Comparison of ENCODE assay signal across 22 cellular contexts in the genomic region with DNA sequence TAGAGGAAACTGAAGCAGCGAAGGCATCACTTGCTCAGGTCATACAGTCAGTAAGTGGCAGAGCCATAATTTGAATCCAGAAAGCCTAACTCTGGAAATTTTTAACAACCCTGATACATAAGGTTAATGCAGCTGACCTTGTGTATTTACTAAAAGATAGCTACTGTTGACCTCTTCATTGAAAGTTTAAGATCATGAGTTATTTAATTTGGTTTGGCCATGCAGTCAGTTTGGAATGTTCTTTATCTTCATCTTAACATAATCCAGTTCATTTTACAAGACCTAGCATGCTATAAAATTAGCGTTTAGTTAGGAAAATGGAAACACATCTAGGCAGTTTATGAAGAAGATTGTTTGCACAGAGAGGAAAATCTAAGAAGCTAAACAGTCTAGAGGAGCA.
A peak's percentile ranks its signal among the peaks of the same experiment; 100 is the strongest.
DNase-seq lines count a peak whose midpoint lies in the region; ATAC-seq, FAIRE-seq and TF ChIP-seq lines count a peak whose summit lies in the region.
"Had no signal": no experiment of that assay in that cellular context is flagged by ENCODE, and none has a peak within 500 bp of the region (broad histone marks: within the 10 kb centered on the region; RNA-seq: fewer than 3 reads in every experiment).

No MANE protein-coding gene starts in this region.

- H3K14ac ChIP-seq in mesenchymal stem cell (ENCODE audit: low read length in 2 of 2), result no peak overlapping the region

- in situ Hi-C loops in HepG2 (cut with HindIII; ENCODE audit: extremely low pct_ligation_motif_present, low pct_unique_long_range_greater_than_20kb), result no loop called here

- no peak overlapping the region for H2AK5ac ChIP-seq in mesenchymal stem cell (ENCODE audit: low read length, severe bottlenecking)

- H3K27me3 Mint-ChIP-seq in natural killer cell treated with Interleukin-12 subunit alpha and Interleukin-12 subunit beta and Interleukin-15 and Interleukin-18, amount 100 ng/mL, for 72 hours, result no peaks in the 10 kb centered on the region
- H3K27me3 Mint-ChIP-seq in CD4-positive, alpha-beta memory T cell, result no peaks in the 10 kb centered on the region
- H3K27me3 Mint-ChIP-seq: CD4-positive, alpha-beta T cell; IgD-negative memory B cell had no signal

- ATAC-seq in HepG2, result no peak
- no peak for ATAC-seq in natural killer cell treated with Interleukin-12 subunit alpha and Interleukin-12 subunit beta and Interleukin-15 and Interleukin-18, amount 100 ng/mL, for 72 hours

- peaks cover 19% of the 10 kb centered on the region for H3K79me1 ChIP-seq in mesenchymal stem cell (replicated peaks; ENCODE audit: low read length, poor library complexity, severe bottlenecking)

- no peaks in the 10 kb centered on the region for H3K36me3 Mint-ChIP-seq in natural killer cell treated with Interleukin-12 subunit alpha and Interleukin-12 subunit beta and Interleukin-15 and Interleukin-18, amount 100 ng/mL, for 72 hours
- H3K36me3 Mint-ChIP-seq in CD4-positive, alpha-beta memory T cell, result no peaks in the 10 kb centered on the region
- H3K36me3 Mint-ChIP-seq: IgD-negative memory B cell had no signal

- H3K4me2 ChIP-seq in HepG2 (ENCODE audit: low read depth, low read length) (no peak overlapping the region), mesenchymal stem cell (ENCODE audit: low read length, poor library complexity, severe bottlenecking) (no peak overlapping the region)
- H3K4me2 ChIP-seq: BLaER1 had no signal

- TF ChIP-seq CTCF in liver (IDR thresholded peaks at IDR 0.05; ENCODE audit: low read depth, low read length, missing input control), result no peak
- no peak for TF ChIP-seq CTCF in HepG2 (CRISPR knock-in tag; IDR thresholded peaks at IDR 0.05)
- no peak for TF ChIP-seq CTCF in VCaP (conservative IDR thresholded peaks at IDR 0.05)

- H3K9me3 Mint-ChIP-seq in natural killer cell treated with Interleukin-12 subunit alpha and Interleukin-12 subunit beta and Interleukin-15 and Interleukin-18, amount 100 ng/mL, for 72 hours, result peaks cover 10% of the 10 kb centered on the region
- peaks cover 0 to 4% (median 0%) of the 10 kb centered on the region in 8 donors for H3K9me3 Mint-ChIP-seq in CD4-positive, alpha-beta memory T cell
- H3K9me3 Mint-ChIP-seq: CD4-positive, alpha-beta T cell had no signal

- no peak overlapping the region for H3K27ac ChIP-seq in liver (ENCODE audit: low read depth in 1 of 2, low read length in 2 of 2)
- no peak overlapping the region for H3K27ac ChIP-seq in HepG2 (ENCODE audit: extremely low read length, insufficient read depth, low read length)
- peak overlapping the region; percentile 74 for H3K27ac ChIP-seq in VCaP
- no peak overlapping the region for H3K27ac ChIP-seq in mesenchymal stem cell (ENCODE audit: low read length, poor library complexity, severe bottlenecking)
- no peak overlapping the region for H3K27ac ChIP-seq in CD4-positive, alpha-beta memory T cell (ENCODE audit: low read depth, low read length)
- H3K27ac ChIP-seq: BLaER1, SJCRH30 had no signal

- TF ChIP-seq RAD21 in liver (IDR thresholded peaks at IDR 0.05), result peak in 1 of 2 donors; percentile 20
- TF ChIP-seq RAD21 in HepG2 (CRISPR knock-in tag; IDR thresholded peaks at IDR 0.05), result no peak

- no peaks in the 10 kb centered on the region for H4K20me1 ChIP-seq in HepG2 (ENCODE audit: insufficient read depth, low read length)
- H4K20me1 ChIP-seq: BLaER1 had no signal

- no peak overlapping the region for H4K91ac ChIP-seq in mesenchymal stem cell (ENCODE audit: low read length)

- no peak overlapping the region for H2BK5ac ChIP-seq in mesenchymal stem cell (ENCODE audit: low read depth, low read length, poor library complexity, severe bottlenecking)

- H3K79me2 ChIP-seq in HepG2 (ENCODE audit: insufficient read depth, low read length), result no peaks in the 10 kb centered on the region

- intact Hi-C loops in HepG2 (cut with micrococcal nuclease; ENCODE audit: unreplicated experiment), result no loop called here
- intact Hi-C loops in CD4-positive, alpha-beta memory T cell (cut with micrococcal nuclease), result no loop called here

- no peak overlapping the region for H3K23ac ChIP-seq in mesenchymal stem cell (ENCODE audit: low read length in 2 of 2)

- TF ChIP-seq EP300 in HepG2 (IDR thresholded peaks at IDR 0.05; ENCODE audit: low read depth in 2 of 2, low read length in 2 of 2) (no peak), HepG2 (CRISPR knock-in tag; IDR thresholded peaks at IDR 0.05; ENCODE audit: borderline replicate concordance) (no peak)

- no peaks in the 10 kb centered on the region for H3K36me3 ChIP-seq in liver (ENCODE audit: control insufficient read depth in 4 of 4, insufficient read depth in 3 of 4, low read depth in 1 of 4, low read length in 3 of 4)
- no peaks in the 10 kb centered on the region for H3K36me3 ChIP-seq in HepG2 (replicated peaks in 1 of 2; ENCODE audit: control insufficient read depth in 1 of 2, insufficient read depth in 2 of 2, low read length in 2 of 2)
- no peaks in the 10 kb centered on the region for H3K36me3 ChIP-seq in mesenchymal stem cell (ENCODE audit: control insufficient read depth in 1 of 2, insufficient read depth in 2 of 2, low read depth in 1 of 2, low read length in 2 of 2)
- H3K36me3 ChIP-seq in CD4-positive, alpha-beta memory T cell (ENCODE audit: insufficient read depth, low read length), result no peaks in the 10 kb centered on the region
- H3K36me3 ChIP-seq: BLaER1, SJCRH30 had no signal

- H3K27ac Mint-ChIP-seq in natural killer cell treated with Interleukin-12 subunit alpha and Interleukin-12 subunit beta and Interleukin-15 and Interleukin-18, amount 100 ng/mL, for 72 hours, result no peak overlapping the region
- H3K27ac Mint-ChIP-seq in CD4-positive, alpha-beta memory T cell, result no peak overlapping the region
- H3K27ac Mint-ChIP-seq: CD4-positive, alpha-beta T cell; IgD-negative memory B cell had no signal

- DNase-seq in HepG2 (ENCODE audit: low spot score) (no peak), mesenchymal stem cell (peak; percentile 52)
- DNase-seq in natural killer cell treated with Interleukin-12 subunit alpha and Interleukin-12 subunit beta and Interleukin-15 and Interleukin-18, amount 100 ng/mL, for 72 hours (ENCODE audit: low spot score), result no peak
- no peak for DNase-seq in activated naive CD4-positive, alpha-beta T cell treated with anti-CD3 and anti-CD28 coated beads, Interleukin-2, amount 50 U/mL, for 16 hours
- no peak for DNase-seq in CD4-positive, alpha-beta memory T cell
- DNase-seq: CD4-positive, alpha-beta T cell; DND-41; GOT3; HCEC 1CT; NCI-H1694 treated with DMSO at 0.1 percent for 48 hours; NCI-H2081 treated with DMSO at 0.1 percent for 48 hours; NCI-H2171 treated with DMSO at 0.1 percent for 48 hours; NCI-H526; SJCRH30 had no signal

- no peak overlapping the region for H3K4me3 Mint-ChIP-seq in natural killer cell treated with Interleukin-12 subunit alpha and Interleukin-12 subunit beta and Interleukin-15 and Interleukin-18, amount 100 ng/mL, for 72 hours
- no peak overlapping the region for H3K4me3 Mint-ChIP-seq in CD4-positive, alpha-beta memory T cell
- H3K4me3 Mint-ChIP-seq: CD4-positive, alpha-beta T cell; IgD-negative memory B cell had no signal

- H3K4ac ChIP-seq in mesenchymal stem cell (ENCODE audit: low read depth in 1 of 2, low read length in 2 of 2), result no peak overlapping the region

- peaks cover 5 to 18% (median 13%) of the 10 kb centered on the region in 4 donors for H3K4me1 ChIP-seq in liver (ENCODE audit: control insufficient read depth in 4 of 4, insufficient read depth in 4 of 4, low read length in 3 of 4)
- H3K4me1 ChIP-seq in HepG2 (ENCODE audit: insufficient read depth, low read length), result peaks cover 6% of the 10 kb centered on the region; the same call in 1 of the 2 replicates
- no peaks in the 10 kb centered on the region for H3K4me1 ChIP-seq in mesenchymal stem cell (ENCODE audit: control insufficient read depth, insufficient read depth, low read depth, low read length)
- H3K4me1 ChIP-seq in CD4-positive, alpha-beta memory T cell (ENCODE audit: insufficient read depth, low read length), result no peaks in the 10 kb centered on the region
- H3K4me1 ChIP-seq: BLaER1, SJCRH30 had no signal

- FAIRE-seq in HepG2 (lab: Jason Lieb, UNC), result no peak
- FAIRE-seq: GM12891, HTR-8/SVneo, RCC 7860 had no signal

- TF ChIP-seq POLR2A in HepG2 (IDR thresholded peaks at IDR 0.05; ENCODE audit: insufficient read depth in 1 of 2, low read depth in 2 of 2, low read length in 2 of 2), result no peak

- H2AFZ ChIP-seq in HepG2 (ENCODE audit: low read length) (no peak overlapping the region), mesenchymal stem cell (ENCODE audit: low read depth, low read length) (no peak overlapping the region)

- no TSS peak for BruUV-seq in HepG2 (replicated peaks; lab: Mats Ljungman, UMichigan)

- H3K4me1 Mint-ChIP-seq in natural killer cell treated with Interleukin-12 subunit alpha and Interleukin-12 subunit beta and Interleukin-15 and Interleukin-18, amount 100 ng/mL, for 72 hours (ENCODE audit: low read depth in 2 of 2), result no peaks in the 10 kb centered on the region
- no peaks in the 10 kb centered on the region for H3K4me1 Mint-ChIP-seq in CD4-positive, alpha-beta memory T cell
- H3K4me1 Mint-ChIP-seq: IgD-negative memory B cell had no signal

- CTCF ChIA-PET in HepG2 (lab: Yijun Ruan, JAX; ENCODE audit: low intra/inter-chr PET ratio, low total read pairs), result no interaction called here
- CTCF ChIA-PET in CD4-positive, alpha-beta memory T cell (lab: Charles Lee; ENCODE audit: partially characterized antibody), result no interaction called here

- no peak overlapping the region for H3K18ac ChIP-seq in mesenchymal stem cell (ENCODE audit: low read depth in 1 of 2, low read length in 2 of 2)

- WGBS in liver, result 57% methylated on average over 2 of the region's 2 CpGs
- WGBS in HepG2 (ENCODE audit: low lambda C conversion rate), result 0% methylated on average over 2 of the region's 2 CpGs
- WGBS in mesenchymal stem cell, result 29% methylated on average over 2 of the region's 2 CpGs

- H4K8ac ChIP-seq in mesenchymal stem cell (ENCODE audit: low read length), result no peak overlapping the region

- H2BK12ac ChIP-seq in mesenchymal stem cell (ENCODE audit: low read length in 2 of 2), result no peak overlapping the region

- H2BK15ac ChIP-seq in mesenchymal stem cell (ENCODE audit: low read depth, poor library complexity, severe bottlenecking), result no peak overlapping the region

- H3K27me3 ChIP-seq in liver (ENCODE audit: control insufficient read depth in 4 of 4, insufficient read depth in 4 of 4, low read length in 3 of 4) (no peaks in the 10 kb centered on the region), HepG2 (ENCODE audit: control insufficient read depth in 1 of 2, insufficient read depth in 2 of 2, low read length in 2 of 2) (no peaks in the 10 kb centered on the region), mesenchymal stem cell (ENCODE audit: control insufficient read depth in 1 of 2, insufficient read depth in 1 of 2, low read length in 2 of 2) (no peaks in the 10 kb centered on the region)
- no peaks in the 10 kb centered on the region for H3K27me3 ChIP-seq in CD4-positive, alpha-beta memory T cell (ENCODE audit: insufficient read depth, low read length)
- H3K27me3 ChIP-seq: BLaER1, SJCRH30 had no signal

- H3K9ac ChIP-seq in liver (ENCODE audit: low read depth in 1 of 2, low read length in 2 of 2) (no peak overlapping the region), HepG2 (ENCODE audit: insufficient read depth, low read depth, low read length) (no peak overlapping the region), mesenchymal stem cell (ENCODE audit: low read length) (no peak overlapping the region)
- H3K9ac ChIP-seq: BLaER1 had no signal

- POLR2A ChIA-PET in HepG2 (lab: Yijun Ruan, JAX), result no interaction called here
- POLR2A ChIA-PET in CD4-positive, alpha-beta memory T cell (lab: Charles Lee; ENCODE audit: partially characterized antibody), result no interaction called here

- no peak overlapping the region for H2BK120ac ChIP-seq in mesenchymal stem cell (ENCODE audit: low read depth, low read length)

- no peaks in the 10 kb centered on the region for H3K9me3 ChIP-seq in liver (ENCODE audit: control insufficient read depth in 4 of 4, low read length in 3 of 4)
- no peaks in the 10 kb centered on the region for H3K9me3 ChIP-seq in HepG2 (ENCODE audit: low read length)
- no peaks in the 10 kb centered on the region for H3K9me3 ChIP-seq in mesenchymal stem cell (ENCODE audit: control insufficient read depth, low read length)
- H3K9me3 ChIP-seq in CD4-positive, alpha-beta memory T cell (ENCODE audit: control insufficient read depth in 1 of 2, low read length in 2 of 2), result no peaks in the 10 kb centered on the region
- H3K9me3 ChIP-seq: BLaER1, Caco-2, SJCRH30 had no signal

- H3K4me3 ChIP-seq in liver (ENCODE audit: low read depth in 1 of 3, low read length in 3 of 3) (no peak overlapping the region), HepG2 (replicated peaks in 1 of 3; ENCODE audit: insufficient read depth in 1 of 3, low read depth in 2 of 3, low read length in 3 of 3) (no peak overlapping the region), mesenchymal stem cell (ENCODE audit: insufficient read depth in 1 of 2, low read depth in 1 of 2, low read length in 2 of 2) (no peak overlapping the region)
- no peak overlapping the region for H3K4me3 ChIP-seq in CD4-positive, alpha-beta memory T cell (ENCODE audit: low read length in 2 of 2)
- H3K4me3 ChIP-seq: BLaER1, SJCRH30 had no signal
